Comparison of ENCODE assay signal across 12 cellular contexts in genomic region chr3:152283492-152284381, GRCh38. TPM values are rescaled to one million over a fixed set of nuclear protein-coding genes. Genes with fewer than 3 reads are reported as not detected.
DNase-seq lines count a peak whose midpoint lies in the region; ATAC-seq, FAIRE-seq and TF ChIP-seq lines count a peak whose summit lies in the region.
"Had no signal": no experiment of that assay in that cellular context is flagged by ENCODE, and none has a peak within 500 bp of the region (broad histone marks: within the 10 kb centered on the region; RNA-seq: fewer than 3 reads in every experiment).

No MANE protein-coding gene starts in this region.

- intact Hi-C loops in kidney (cut with DNase I) = no loop called here

- peaks cover 0 to 11% (median 1%) of the 10 kb centered on the region in 3 donors for H3K36me3 Mint-ChIP-seq in CD8-positive, alpha-beta memory T cell
- H3K36me3 Mint-ChIP-seq in HFFc6 (ENCODE audit: low read depth) = peaks cover 9% of the 10 kb centered on the region
- peaks cover 2% of the 10 kb centered on the region for H3K36me3 Mint-ChIP-seq in activated naive CD8-positive, alpha-beta T cell

- no peaks in the 10 kb centered on the region for H3K36me3 ChIP-seq in CD8-positive, alpha-beta memory T cell (ENCODE audit: insufficient read depth, low read length)
- no peaks in the 10 kb centered on the region for H3K36me3 ChIP-seq in muscle layer of duodenum (ENCODE audit: control insufficient read depth in 1 of 2, insufficient read depth in 2 of 2, low read length in 2 of 2)
- H3K36me3 ChIP-seq in kidney (ENCODE audit: control insufficient read depth in 1 of 2, insufficient read depth in 2 of 2, low read length in 2 of 2) = no peaks in the 10 kb centered on the region

- H3K27me3 ChIP-seq in CD8-positive, alpha-beta memory T cell (ENCODE audit: insufficient read depth, low read length, poor library complexity, severe bottlenecking) = no peaks in the 10 kb centered on the region
- H3K27me3 ChIP-seq in muscle layer of duodenum (ENCODE audit: low read depth, low read length) = no peaks in the 10 kb centered on the region

- no peak overlapping the region for H3K9ac ChIP-seq in kidney (ENCODE audit: low read length in 2 of 2)

- H3K4me1 ChIP-seq in CD8-positive, alpha-beta memory T cell (ENCODE audit: insufficient read depth, low read length) = peaks cover 93% of the 10 kb centered on the region
- H3K4me1 ChIP-seq in muscle layer of duodenum (ENCODE audit: control insufficient read depth in 1 of 2, insufficient read depth in 2 of 2, low read length in 2 of 2) (peaks cover 39 to 82% of the 10 kb centered on the region in 2 donors), kidney (ENCODE audit: control insufficient read depth in 1 of 2, insufficient read depth in 1 of 2, low read depth in 1 of 2, low read length in 2 of 2) (peaks cover 21 to 35% of the 10 kb centered on the region in 2 donors)

- CTCF ChIA-PET in CD8-positive, alpha-beta memory T cell (lab: Charles Lee) = interaction anchor here (2.4 kb wide), 1 partner anchor 100 kb away, joined by 8 read pairs; no protein-coding TSS in a partner anchor

- TF ChIP-seq CTCF in HFFc6 (IDR thresholded peaks at IDR 0.05) (no peak), kidney (IDR thresholded peaks at IDR 0.05; ENCODE audit: borderline replicate concordance, extremely low read depth, insufficient read depth) (no peak)

- H3K27me3 Mint-ChIP-seq in CD8-positive, alpha-beta memory T cell = no peaks in the 10 kb centered on the region
- no peaks in the 10 kb centered on the region; the same call in 1 of the 2 replicates for H3K27me3 Mint-ChIP-seq in HFFc6 (ENCODE audit: insufficient read depth)
- no peaks in the 10 kb centered on the region for H3K27me3 Mint-ChIP-seq in activated naive CD8-positive, alpha-beta T cell
- H3K27me3 Mint-ChIP-seq: dendritic cell treated with granulocyte-macrophage colony-stimulating factor and Interleukin-4, amounts not matched to agents 40 ng/mL and 50 ng/mL, for 4 days had no signal

- H3K27ac Mint-ChIP-seq in CD8-positive, alpha-beta memory T cell = peak overlapping the region; percentile 65 to 96 (median 84)
- H3K27ac Mint-ChIP-seq in HFFc6 = peak overlapping the region; percentile 63
- H3K27ac Mint-ChIP-seq in activated naive CD8-positive, alpha-beta T cell = peak overlapping the region; percentile 89
- H3K27ac Mint-ChIP-seq: dendritic cell treated with granulocyte-macrophage colony-stimulating factor and Interleukin-4, amounts not matched to agents 40 ng/mL and 50 ng/mL, for 4 days had no signal

- ATAC-seq in GM19397 (IDR thresholded peaks at IDR 0.05; ENCODE audit: unreplicated experiment) = no peak

- POLR2A ChIA-PET in CD8-positive, alpha-beta memory T cell (lab: Charles Lee) = interaction anchor here (1.1 to 3.5 kb wide), 4 partner anchors 14 to 41 kb away, joined by 3 to 23 read pairs (median 6); partner anchors contain the start of gene MBNL1

- peak overlapping the region; percentile 26 to 74 (median 63) for H3K4me3 Mint-ChIP-seq in CD8-positive, alpha-beta memory T cell
- no peak overlapping the region for H3K4me3 Mint-ChIP-seq in HFFc6
- H3K4me3 Mint-ChIP-seq in activated naive CD8-positive, alpha-beta T cell = peak overlapping the region; percentile 52
- H3K4me3 Mint-ChIP-seq: dendritic cell treated with granulocyte-macrophage colony-stimulating factor and Interleukin-4, amounts not matched to agents 40 ng/mL and 50 ng/mL, for 4 days had no signal

- H3K9me3 Mint-ChIP-seq in CD8-positive, alpha-beta memory T cell = no peaks in the 10 kb centered on the region
- H3K9me3 Mint-ChIP-seq in HFFc6 = no peaks in the 10 kb centered on the region
- no peaks in the 10 kb centered on the region for H3K9me3 Mint-ChIP-seq in activated naive CD8-positive, alpha-beta T cell (ENCODE audit: low read depth)
- H3K9me3 Mint-ChIP-seq: dendritic cell treated with granulocyte-macrophage colony-stimulating factor and Interleukin-4, amounts not matched to agents 40 ng/mL and 50 ng/mL, for 4 days had no signal

- H3K4me3 ChIP-seq in CD8-positive, alpha-beta memory T cell (ENCODE audit: low read length) = peak overlapping the region; percentile 31
- no peak overlapping the region for H3K4me3 ChIP-seq in muscle layer of duodenum (ENCODE audit: low read depth in 1 of 2, low read length in 2 of 2)
- no peak overlapping the region for H3K4me3 ChIP-seq in kidney (ENCODE audit: low read length in 2 of 2)

- no peak overlapping the region for H3K27ac ChIP-seq in CD8-positive, alpha-beta memory T cell (ENCODE audit: low read depth, low read length)
- H3K27ac ChIP-seq in muscle layer of duodenum (ENCODE audit: low read length) (peak overlapping the region; percentile 32), kidney (ENCODE audit: low read depth in 2 of 2, low read length in 2 of 2) (peak overlapping the region in 1 of 2 donors; percentile 25)

- no peak for FAIRE-seq in kidney (lab: Jason Lieb, UNC)
- FAIRE-seq: islet of Langerhans had no signal

- peaks cover 71 to 93% (median 92%) of the 10 kb centered on the region in 3 donors for H3K4me1 Mint-ChIP-seq in CD8-positive, alpha-beta memory T cell
- H3K4me1 Mint-ChIP-seq in HFFc6 (ENCODE audit: low read depth) = peaks cover 83% of the 10 kb centered on the region
- H3K4me1 Mint-ChIP-seq in activated naive CD8-positive, alpha-beta T cell (ENCODE audit: low read depth) = peaks cover 84% of the 10 kb centered on the region

- DNase-seq in CD8-positive, alpha-beta memory T cell = no peak
- DNase-seq in HFFc6 (no peak), cerebellar cortex (ENCODE audit: low spot score) (no peak), kidney (no peak), NCI-H2227 treated with DMSO at 0.1 percent for 48 hours (lab: John Stamatoyannopoulos, UW) (no peak)
- DNase-seq: HCEC 1CT, SW 1271 had no signal

- no peaks in the 10 kb centered on the region for H3K9me3 ChIP-seq in CD8-positive, alpha-beta memory T cell (ENCODE audit: low read length)
- H3K9me3 ChIP-seq in muscle layer of duodenum (ENCODE audit: control insufficient read depth in 1 of 2, low read length in 2 of 2) (no peaks in the 10 kb centered on the region), kidney (ENCODE audit: control insufficient read depth in 1 of 2, low read length in 2 of 2) (no peaks in the 10 kb centered on the region)

RNA-seq across cellular contexts. Expression of gene MBNL1, which starts 15.0 kb away (rescaled TPM):
- total RNA-seq in CD8-positive, alpha-beta memory T cell = 100 to 1,000 TPM; 386 to 391 TPM
- polyA plus RNA-seq in CD8-positive, alpha-beta memory T cell = 303 TPM
- total RNA-seq in HFFc6 (2021; fragmentation: NEBNext Ultra II Directional; extraction: Animal tissue kit (Norgen Biotek cat#: 25700)) = 100 to 1,000 TPM; 200 to 291 (median 244) TPM
- 167 TPM for total RNA-seq in kidney
- polyA plus RNA-seq in kidney (ENCODE audit: insufficient read depth, low read depth, low replicate concordance) = 22.0 TPM
